Comparison of ENCODE assay signal across 9 cellular contexts in the genomic region with DNA sequence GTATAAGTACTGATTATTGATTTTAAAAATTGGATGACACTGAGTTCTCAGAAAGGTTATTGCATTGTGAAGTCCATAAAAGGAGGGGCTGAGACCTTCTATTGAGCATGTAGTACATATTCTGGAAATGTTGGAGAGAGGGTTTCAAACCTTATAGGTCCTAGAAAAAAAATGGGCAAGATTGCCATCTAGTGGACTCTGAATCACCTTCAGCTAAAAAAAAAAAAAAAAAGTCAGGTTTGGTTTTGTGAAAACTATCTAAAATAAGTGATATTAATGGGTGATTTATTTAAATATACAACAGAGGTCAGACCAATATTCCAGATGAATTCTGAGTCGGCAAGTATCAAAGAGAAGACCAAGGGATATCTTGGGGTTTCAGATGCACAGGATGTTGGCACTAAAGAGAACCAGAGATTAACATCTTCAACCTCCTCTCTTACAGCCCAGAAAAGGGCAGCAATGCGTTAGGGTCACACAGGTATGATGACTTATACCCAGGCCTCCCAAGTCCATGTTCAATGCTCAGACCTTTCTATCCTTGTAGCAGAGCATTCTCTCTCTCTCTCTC.
A peak's percentile ranks its signal among the peaks of the same experiment; 100 is the strongest.
DNase-seq lines count a peak whose midpoint lies in the region; ATAC-seq, FAIRE-seq and TF ChIP-seq lines count a peak whose summit lies in the region.
"Had no signal": no experiment of that assay in that cellular context is flagged by ENCODE, and none has a peak within 500 bp of the region (broad histone marks: within the 10 kb centered on the region; RNA-seq: fewer than 3 reads in every experiment).

No MANE protein-coding gene starts in this region.

- DNase-seq in AG08396 (ENCODE audit: low spot score) (peak; percentile 9), NCI-H345 (lab: John Stamatoyannopoulos, UW) (peak; percentile 51), stromal cell of bone marrow (ENCODE audit: low read depth) (peak; percentile 15), endothelial cell (ENCODE audit: low spot score) (no peak), HPDE6-E6E7 (ENCODE audit: extremely low spot score) (no peak)

- TF ChIP-seq CTCF in endothelial cell (IDR thresholded peaks at IDR 0.05; ENCODE audit: unreplicated experiment) = no peak

- no peaks in the 10 kb centered on the region for H3K36me3 Mint-ChIP-seq in endothelial cell (ENCODE audit: low read depth, unreplicated experiment)

- no peaks in the 10 kb centered on the region for H3K9me3 Mint-ChIP-seq in endothelial cell (ENCODE audit: unreplicated experiment)
- H3K9me3 Mint-ChIP-seq: dendritic cell treated with granulocyte-macrophage colony-stimulating factor and Interleukin-4, amounts not matched to agents 40 ng/mL and 50 ng/mL, for 4 days had no signal

- FAIRE-seq in endometrium (lab: Jason Lieb, UNC) = peak; percentile 54

- no peak overlapping the region for H3K4me3 Mint-ChIP-seq in endothelial cell (ENCODE audit: unreplicated experiment)
- H3K4me3 Mint-ChIP-seq: dendritic cell treated with granulocyte-macrophage colony-stimulating factor and Interleukin-4, amounts not matched to agents 40 ng/mL and 50 ng/mL, for 4 days had no signal

- ATAC-seq in GM18511 (IDR thresholded peaks at IDR 0.05; ENCODE audit: unreplicated experiment) (peak; percentile 52), GM19452 (IDR thresholded peaks at IDR 0.05; ENCODE audit: unreplicated experiment) (no peak)

- H3K4me1 Mint-ChIP-seq in endothelial cell (ENCODE audit: unreplicated experiment) = no peaks in the 10 kb centered on the region

- no peak overlapping the region for H3K27ac Mint-ChIP-seq in endothelial cell (ENCODE audit: unreplicated experiment)
- H3K27ac Mint-ChIP-seq: dendritic cell treated with granulocyte-macrophage colony-stimulating factor and Interleukin-4, amounts not matched to agents 40 ng/mL and 50 ng/mL, for 4 days had no signal

- H3K27me3 Mint-ChIP-seq in endothelial cell (ENCODE audit: unreplicated experiment) = no peaks in the 10 kb centered on the region

Comparison
In these comparisons a context has a peak if more than half of its experiments do, and no peak if none do; other contexts are left out.
1. DNase-seq: peak in AG08396 (single experiment), NCI-H345 (single experiment) and stromal cell of bone marrow (single experiment); none in endothelial cell (single experiment) and HPDE6-E6E7 (single experiment).